Comparison of ENCODE assay signal across 11 cellular contexts in the genomic region with DNA sequence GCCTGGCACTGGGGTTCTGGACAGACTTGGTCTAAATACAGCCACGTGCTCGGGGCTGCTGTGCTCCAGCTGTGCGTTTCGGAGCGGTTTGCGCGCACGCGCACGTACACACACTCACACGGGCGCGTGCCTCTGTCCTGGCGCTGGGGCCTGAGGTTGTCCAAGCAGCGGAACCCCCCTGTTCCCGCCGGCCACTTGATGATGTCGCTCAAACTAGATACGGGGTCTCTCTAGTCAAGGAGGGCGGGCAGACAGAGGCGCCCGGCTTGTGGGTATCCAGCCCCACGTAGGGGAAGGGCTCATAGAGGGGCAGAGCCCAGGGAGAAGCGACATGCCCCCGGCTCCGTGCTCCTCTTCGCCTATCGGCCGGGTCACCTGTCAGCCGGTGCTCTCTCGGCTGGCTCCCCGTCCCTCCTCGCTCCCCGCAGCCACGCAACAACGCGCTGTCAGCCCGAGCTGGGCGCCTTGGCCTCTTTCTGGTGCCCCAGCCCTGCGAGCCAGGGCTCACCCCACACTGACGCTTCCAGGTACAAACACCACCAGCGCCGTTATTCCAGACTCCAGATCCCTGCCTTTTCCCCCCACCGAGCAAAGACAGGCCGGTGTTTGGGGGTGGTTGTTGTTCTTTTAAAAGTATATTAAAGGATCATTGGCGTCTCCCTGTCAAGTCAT. TPM values are rescaled to one million over a fixed set of nuclear protein-coding genes. Genes with fewer than 3 reads are reported as not detected.
DNase-seq lines count a peak whose midpoint lies in the region; TF ChIP-seq lines count a peak whose summit lies in the region.
"Had no signal": no experiment of that assay in that cellular context is flagged by ENCODE, and none has a peak within 500 bp of the region (broad histone marks: within the 10 kb centered on the region; RNA-seq: fewer than 3 reads in every experiment).

No MANE protein-coding gene starts in this region.

- TF ChIP-seq CTCF in fibroblast of pulmonary artery (IDR thresholded peaks at IDR 0.05; ENCODE audit: low read length, missing control alignments) (no peak), osteocyte (IDR thresholded peaks at IDR 0.05) (no peak), RWPE1 (conservative IDR thresholded peaks at IDR 0.05; ENCODE audit: low read depth) (no peak)

- peaks cover 77 to 90% of the 10 kb centered on the region in 2 donors for H3K27me3 Mint-ChIP-seq in CD8-positive, alpha-beta memory T cell
- no peaks in the 10 kb centered on the region for H3K27me3 Mint-ChIP-seq in osteocyte (ENCODE audit: unreplicated experiment)

- H3K27ac ChIP-seq in CD8-positive, alpha-beta memory T cell (ENCODE audit: low read depth, low read length), result no peak overlapping the region
- H3K27ac ChIP-seq in RWPE1, result no peak overlapping the region

- H3K4me3 Mint-ChIP-seq in CD8-positive, alpha-beta memory T cell, result peak overlapping the region in 4 of 7 donors; percentile 3 to 39 (median 16)
- H3K4me3 Mint-ChIP-seq in osteocyte (ENCODE audit: unreplicated experiment), result peak overlapping the region; percentile 63

- peaks cover 16 to 29% (median 18%) of the 10 kb centered on the region in 3 donors for H3K4me1 Mint-ChIP-seq in CD8-positive, alpha-beta memory T cell
- H3K4me1 Mint-ChIP-seq in osteocyte (ENCODE audit: unreplicated experiment), result peaks cover 69% of the 10 kb centered on the region

- H3K9me3 ChIP-seq in CD8-positive, alpha-beta memory T cell (ENCODE audit: low read length), result no peaks in the 10 kb centered on the region

- no peak overlapping the region for H3K4me3 ChIP-seq in CD8-positive, alpha-beta memory T cell (ENCODE audit: low read length)
- H3K4me3 ChIP-seq in fibroblast of pulmonary artery (replicated peaks; ENCODE audit: low read depth, low read length), result peak overlapping the region; percentile 27

- POLR2A ChIA-PET in CD8-positive, alpha-beta memory T cell (lab: Charles Lee), result no interaction called here
- POLR2A ChIA-PET in RWPE1 (lab: Yijun Ruan, JAX; ENCODE audit: low non-redundant PET), result interaction anchor here (0.6 kb wide), 1 partner anchor 819 kb away, joined by 3 read pairs; no protein-coding TSS in a partner anchor

- CTCF ChIA-PET in CD8-positive, alpha-beta memory T cell (lab: Charles Lee), result interaction anchor here (0.7 kb wide), 2 partner anchors 26 to 35 kb away, joined by 3 read pairs; no protein-coding TSS in a partner anchor
- CTCF ChIA-PET in RWPE1 (lab: Yijun Ruan, JAX), result interaction anchor here (0.7 kb wide), 1 partner anchor 617 kb away, joined by 3 read pairs; no protein-coding TSS in a partner anchor

- H3K27me3 ChIP-seq in CD8-positive, alpha-beta memory T cell (ENCODE audit: insufficient read depth, low read length, poor library complexity, severe bottlenecking), result peaks cover 73% of the 10 kb centered on the region

- H3K36me3 Mint-ChIP-seq in CD8-positive, alpha-beta memory T cell, result peaks cover 0 to 1% (median 0%) of the 10 kb centered on the region in 3 donors
- H3K36me3 Mint-ChIP-seq in osteocyte (ENCODE audit: unreplicated experiment), result peaks cover 19% of the 10 kb centered on the region

- peaks cover 12% of the 10 kb centered on the region for H3K4me1 ChIP-seq in CD8-positive, alpha-beta memory T cell (ENCODE audit: insufficient read depth, low read length)

- H3K36me3 ChIP-seq in CD8-positive, alpha-beta memory T cell (ENCODE audit: insufficient read depth, low read length), result no peaks in the 10 kb centered on the region

- H3K27ac Mint-ChIP-seq in CD8-positive, alpha-beta memory T cell, result peak overlapping the region in 2 of 8 donors; percentile 3 to 85
- H3K27ac Mint-ChIP-seq in osteocyte (ENCODE audit: unreplicated experiment), result peak overlapping the region; percentile 95

- no peak for DNase-seq in CD8-positive, alpha-beta memory T cell
- DNase-seq in NCI-H2029 treated with DMSO at 0.1 percent for 48 hours (lab: John Stamatoyannopoulos, UW), result peak; percentile 21
- DNase-seq in fibroblast of pulmonary artery (ENCODE audit: low read depth), result no peak
- no peak for DNase-seq in osteocyte (ENCODE audit: extremely low spot score, unreplicated experiment)
- no peak for DNase-seq in hypothalamus (lab: John Stamatoyannopoulos, UW)
- DNase-seq in kidney glomerular epithelial cell (lab: John Stamatoyannopoulos, UW), result no peak
- DNase-seq in HCEC 1CT, result no peak
- DNase-seq in RWPE1 (ENCODE audit: low spot score), result no peak
- DNase-seq: activated naive CD4-positive, alpha-beta T cell treated with Interleukin-2 at 50 U/mL for 16 hours; DMS79; stimulated activated CD4-positive, alpha-beta T cell treated with anti-CD3 and anti-CD28 coated beads, Interleukin-1b, Interleukin-23, amount 100 ng/mL, for 48 hours had no signal

- H3K9me3 Mint-ChIP-seq in CD8-positive, alpha-beta memory T cell, result peaks cover 0 to 6% (median 3%) of the 10 kb centered on the region in 5 donors
- no peaks in the 10 kb centered on the region for H3K9me3 Mint-ChIP-seq in osteocyte (ENCODE audit: unreplicated experiment)

RNA-seq across cellular contexts. Expression of gene NR2F1-AS1, which starts 8.8 kb away (rescaled TPM):
- not detected for total RNA-seq in CD8-positive, alpha-beta memory T cell
- polyA plus RNA-seq in CD8-positive, alpha-beta memory T cell, result not detected
- 40.9 and 42.8 TPM in 2 replicates for total RNA-seq in osteocyte

RNA-seq across cellular contexts. Expression of gene NR2F1, which starts 10.8 kb away (rescaled TPM):
- total RNA-seq in CD8-positive, alpha-beta memory T cell, result not detected
- not detected for polyA plus RNA-seq in CD8-positive, alpha-beta memory T cell
- 189 and 197 TPM in 2 replicates for total RNA-seq in osteocyte

Comparison
In these comparisons a context has a peak if more than half of its experiments do, and no peak if none do; other contexts are left out.
1. RNA of gene NR2F1-AS1, which starts 8.8 kb away (total RNA-seq): 40.9 to 42.8 TPM in osteocyte; not detected in CD8-positive, alpha-beta memory T cell; every median in the first group is over 10 times any median in the second.
2. RNA of gene NR2F1, which starts 10.8 kb away (total RNA-seq): 189 to 197 TPM in osteocyte; not detected in CD8-positive, alpha-beta memory T cell; every median in the first group is over 100 times any median in the second.